In the genomic region with DNA sequence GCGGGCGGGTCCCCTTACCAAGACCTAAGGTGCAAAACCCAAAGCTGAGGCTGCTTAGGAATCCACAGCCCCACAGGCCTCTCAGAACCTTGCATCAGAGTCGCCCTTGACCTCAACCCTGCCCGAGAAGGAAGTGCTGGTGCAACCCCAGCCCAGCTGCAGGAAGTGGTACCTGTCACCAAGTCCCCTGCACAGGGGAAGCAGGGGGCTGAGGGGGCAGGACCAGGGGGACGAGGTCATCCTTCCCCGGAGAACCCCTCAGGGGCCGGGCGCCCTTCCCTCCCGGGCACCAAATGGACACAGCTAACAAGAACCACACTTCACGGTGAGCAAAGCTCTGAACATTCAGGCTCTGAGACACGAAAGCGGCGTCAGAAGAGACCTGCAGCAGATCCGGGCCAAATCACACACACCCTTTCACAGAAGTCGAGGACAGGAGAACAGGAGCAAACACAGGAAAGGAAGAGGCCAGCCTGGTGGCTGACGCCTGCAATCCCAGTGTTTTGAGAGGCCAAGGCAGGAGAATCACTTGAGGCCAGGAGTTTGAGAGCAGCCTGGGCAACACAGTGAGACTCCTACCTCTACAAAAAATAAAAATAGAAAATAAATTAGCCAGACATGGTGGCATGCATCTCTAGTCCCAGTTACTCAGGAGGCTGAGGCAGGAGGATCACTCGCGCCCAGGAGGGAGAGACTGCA, we compare ENCODE assay signal across 8 cellular contexts. TPM values are rescaled to one million over a fixed set of nuclear protein-coding genes. Genes with fewer than 3 reads are reported as not detected.
DNase-seq lines count a peak whose midpoint lies in the region; ATAC-seq and TF ChIP-seq lines count a peak whose summit lies in the region.

No MANE protein-coding gene starts in this region.

- H3K27me3 ChIP-seq in endodermal cell (ENCODE audit: control insufficient read depth, insufficient read depth, low read length, poor library complexity, severe bottlenecking): peaks cover 15% of the 10 kb centered on the region
- H3K27me3 ChIP-seq in mesendoderm (ENCODE audit: insufficient read depth, low read length, poor library complexity): peaks cover 10% of the 10 kb centered on the region

- H3K4me2 ChIP-seq in mesendoderm (ENCODE audit: low read length): no peak overlapping the region

- no peaks in the 10 kb centered on the region for H3K9me3 Mint-ChIP-seq in endodermal cell

- no peak overlapping the region for H2BK15ac ChIP-seq in mesendoderm (replicated peaks; ENCODE audit: low read depth)

- H3K9me3 ChIP-seq in mucosa of descending colon (no peaks in the 10 kb centered on the region), endodermal cell (ENCODE audit: control insufficient read depth, low read length) (no peaks in the 10 kb centered on the region)

- no peaks in the 10 kb centered on the region for H3K36me3 Mint-ChIP-seq in endodermal cell (ENCODE audit: low read depth)

- no peak overlapping the region for H3K27ac ChIP-seq in endodermal cell (ENCODE audit: low read depth, low read length)
- no peak overlapping the region for H3K27ac ChIP-seq in mesendoderm (ENCODE audit: low read depth, low read length)

- H3K4me1 ChIP-seq in mucosa of descending colon (ENCODE audit: low read depth) (peaks cover 10% of the 10 kb centered on the region), endodermal cell (ENCODE audit: control insufficient read depth, insufficient read depth, low read length) (no peaks in the 10 kb centered on the region), mesendoderm (ENCODE audit: control insufficient read depth, low read depth, low read length) (no peaks in the 10 kb centered on the region)

- no peaks in the 10 kb centered on the region for H3K79me2 ChIP-seq in mesendoderm (ENCODE audit: control insufficient read depth, insufficient read depth, low read length)

- H2AK5ac ChIP-seq in mesendoderm (ENCODE audit: low read length): no peak overlapping the region

- no peak overlapping the region for H3K27ac Mint-ChIP-seq in endodermal cell

- H3K36me3 ChIP-seq in mucosa of descending colon (ENCODE audit: low read depth) (no peaks in the 10 kb centered on the region), endodermal cell (ENCODE audit: control insufficient read depth, insufficient read depth, low read length) (no peaks in the 10 kb centered on the region), mesendoderm (ENCODE audit: control insufficient read depth, insufficient read depth, low read length) (no peaks in the 10 kb centered on the region)

- DNase-seq in GM12864 (ENCODE audit: low read depth) (no peak), mucosa of descending colon (peak in 1 of 3 donors; percentile 81), DMS53 (lab: John Stamatoyannopoulos, UW) (no peak), endodermal cell (no peak), mesendoderm (no peak)
- peak; percentile 85 for DNase-seq in activated CD8-positive, alpha-beta memory T cell treated with anti-CD3 and anti-CD28 coated beads for 24 hours

- no peak overlapping the region for H2BK120ac ChIP-seq in mesendoderm (ENCODE audit: low read depth, low read length)

- ATAC-seq in HG03460 (IDR thresholded peaks at IDR 0.05; ENCODE audit: unreplicated experiment) (peak; percentile 79), mucosa of descending colon (peak; percentile 39), GM18861 (IDR thresholded peaks at IDR 0.05; ENCODE audit: unreplicated experiment) (no peak)

- 90 to 91% methylated on average over 8 to 18 of the region's 18 CpGs for WGBS in endodermal cell (ENCODE audit: insufficient coverage in 1 of 2, insufficient read length in 1 of 2), 2 experiments
- WGBS in mesendoderm (ENCODE audit: extremely low coverage, insufficient coverage, low lambda C conversion rate): no CpG with 5 or more reads among the region's 18 CpGs

- no peak overlapping the region for H3K23ac ChIP-seq in mesendoderm (ENCODE audit: low read length)

- H3K4ac ChIP-seq in mesendoderm (ENCODE audit: low read depth, low read length): no peak overlapping the region

- H4K5ac ChIP-seq in mesendoderm (ENCODE audit: low read length): no peak overlapping the region

- H3K9ac ChIP-seq in endodermal cell (ENCODE audit: extremely low read depth, low read length, poor library complexity, severe bottlenecking) (no peak overlapping the region), mesendoderm (ENCODE audit: low read length) (no peak overlapping the region)

- TF ChIP-seq CTCF in GM12864 (IDR thresholded peaks at IDR 0.05; ENCODE audit: low read depth, low read length, missing control alignments) (no peak), mucosa of descending colon (IDR thresholded peaks at IDR 0.05) (no peak), endodermal cell (conservative IDR thresholded peaks at IDR 0.05) (no peak)

- H3K4me3 ChIP-seq in GM12864 (ENCODE audit: low read depth, low read length) (peak overlapping the region; percentile 23), mucosa of descending colon (no peak overlapping the region), endodermal cell (ENCODE audit: low read length) (no peak overlapping the region), mesendoderm (ENCODE audit: low read length) (no peak overlapping the region)

- H3K27me3 Mint-ChIP-seq in endodermal cell (ENCODE audit: insufficient read depth): peaks cover 18% of the 10 kb centered on the region

- H4K8ac ChIP-seq in mesendoderm (ENCODE audit: low read depth, low read length): no peak overlapping the region

- H3K79me1 ChIP-seq in mesendoderm (ENCODE audit: low read length): no peaks in the 10 kb centered on the region

- H3K56ac ChIP-seq in mesendoderm (ENCODE audit: low read length): no peak overlapping the region

- no peak overlapping the region for H3K18ac ChIP-seq in mesendoderm (ENCODE audit: low read length)

- no peak overlapping the region for H3K4me3 Mint-ChIP-seq in endodermal cell

- intact Hi-C loops in mucosa of descending colon (cut with DNase I, micrococcal nuclease): no loop called here

- H3K4me1 Mint-ChIP-seq in endodermal cell: no peaks in the 10 kb centered on the region

- H2BK5ac ChIP-seq in mesendoderm (ENCODE audit: low read length): no peak overlapping the region

RNA-seq across cellular contexts. Expression of a gene that starts 6.4 kb away (rescaled TPM):
- 10 to 100 TPM; 10.8 to 52.3 (median 51.1) TPM for total RNA-seq in mucosa of descending colon
- 1 to 10 TPM; 1.6 to 2.3 TPM for total RNA-seq in endodermal cell
- 0.36 TPM for polyA plus RNA-seq in endodermal cell (2013, experiment 1 of 2)
- 0.54 TPM for polyA plus RNA-seq in endodermal cell (2013, experiment 2 of 2)
- polyA plus RNA-seq in mesendoderm (2013, experiment 1 of 2): 1.0 TPM
- polyA plus RNA-seq in mesendoderm (2013, experiment 2 of 2): 1.1 TPM

RNA-seq across cellular contexts. Expression of a gene that starts 25.5 kb away (rescaled TPM):
- total RNA-seq in mucosa of descending colon: 10 to 100 TPM; 19.8 to 42.2 (median 20.9) TPM
- total RNA-seq in endodermal cell: 10 to 100 TPM; 38.0 to 48.9 TPM
- 27.9 TPM for polyA plus RNA-seq in endodermal cell (2013, experiment 1 of 2)
- polyA plus RNA-seq in endodermal cell (2013, experiment 2 of 2): 24.0 TPM
- polyA plus RNA-seq in mesendoderm (2013, experiment 1 of 2): 45.5 TPM
- polyA plus RNA-seq in mesendoderm (2013, experiment 2 of 2): 43.5 TPM

RNA-seq across cellular contexts. Expression of a gene that starts 40.8 kb away (rescaled TPM):
- 100 to 1,000 TPM; 202 to 391 (median 286) TPM for total RNA-seq in mucosa of descending colon
- 100 to 1,000 TPM; 155 to 168 TPM for total RNA-seq in endodermal cell
- 225 TPM for polyA plus RNA-seq in endodermal cell (2013, experiment 1 of 2)
- polyA plus RNA-seq in endodermal cell (2013, experiment 2 of 2): 224 TPM
- polyA plus RNA-seq in mesendoderm (2013, experiment 1 of 2): 106 TPM
- polyA plus RNA-seq in mesendoderm (2013, experiment 2 of 2): 104 TPM
